In the genomic region with DNA sequence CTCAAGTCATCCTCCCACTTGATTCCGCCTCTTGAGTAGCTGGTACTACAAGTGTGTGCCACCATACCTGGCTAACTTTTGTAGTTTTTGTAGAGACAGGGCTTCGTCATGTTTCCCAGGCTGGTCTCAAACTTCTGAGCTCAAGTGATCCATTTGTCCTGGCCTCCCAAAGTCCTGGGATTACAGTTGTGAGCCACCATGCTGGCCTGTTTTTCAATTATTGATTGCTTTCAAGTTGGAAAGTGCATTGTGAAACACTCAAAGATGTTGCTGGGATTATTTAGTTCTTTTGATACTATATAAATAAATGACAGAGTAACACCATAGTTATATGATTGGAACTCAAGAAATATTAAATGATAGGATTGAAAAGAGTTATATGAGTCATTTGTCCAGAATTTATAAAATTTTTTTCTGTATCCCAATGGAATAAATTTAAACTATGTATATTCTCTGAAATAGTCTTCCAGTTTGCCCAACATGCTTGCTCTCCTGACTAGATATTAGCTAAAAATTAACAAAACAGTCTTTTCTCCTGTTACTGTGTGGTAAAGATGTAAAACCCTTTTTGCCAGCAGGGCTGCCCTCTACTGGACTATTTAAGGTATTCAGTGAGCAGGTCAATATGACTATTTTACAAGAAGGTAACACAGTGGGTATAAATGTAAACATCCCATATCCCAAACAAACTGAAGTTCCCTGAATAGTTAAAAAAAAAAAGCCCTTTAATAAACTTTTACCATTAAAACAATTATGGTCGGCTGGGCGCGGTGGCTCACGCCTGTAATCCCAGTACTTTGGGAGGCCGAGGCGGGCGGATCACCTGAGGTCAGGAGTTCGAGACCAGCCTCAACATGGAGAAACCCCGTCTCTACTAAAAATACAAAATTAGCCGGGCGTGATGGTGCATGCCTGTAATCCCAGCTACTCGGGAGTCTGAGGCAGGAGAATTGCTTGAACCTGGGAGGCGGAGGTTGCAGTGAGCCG, we compare ENCODE assay signal across 1 cellular context.
TF ChIP-seq lines count a peak whose summit lies in the region.

No MANE protein-coding gene starts in this region.

TF ChIP-seq in HepG2, 621 proteins besides CTCF, POLR2A, EP300 and RAD21 (continued from another document and continues in another):
- TF ChIP-seq, protein P1, sequence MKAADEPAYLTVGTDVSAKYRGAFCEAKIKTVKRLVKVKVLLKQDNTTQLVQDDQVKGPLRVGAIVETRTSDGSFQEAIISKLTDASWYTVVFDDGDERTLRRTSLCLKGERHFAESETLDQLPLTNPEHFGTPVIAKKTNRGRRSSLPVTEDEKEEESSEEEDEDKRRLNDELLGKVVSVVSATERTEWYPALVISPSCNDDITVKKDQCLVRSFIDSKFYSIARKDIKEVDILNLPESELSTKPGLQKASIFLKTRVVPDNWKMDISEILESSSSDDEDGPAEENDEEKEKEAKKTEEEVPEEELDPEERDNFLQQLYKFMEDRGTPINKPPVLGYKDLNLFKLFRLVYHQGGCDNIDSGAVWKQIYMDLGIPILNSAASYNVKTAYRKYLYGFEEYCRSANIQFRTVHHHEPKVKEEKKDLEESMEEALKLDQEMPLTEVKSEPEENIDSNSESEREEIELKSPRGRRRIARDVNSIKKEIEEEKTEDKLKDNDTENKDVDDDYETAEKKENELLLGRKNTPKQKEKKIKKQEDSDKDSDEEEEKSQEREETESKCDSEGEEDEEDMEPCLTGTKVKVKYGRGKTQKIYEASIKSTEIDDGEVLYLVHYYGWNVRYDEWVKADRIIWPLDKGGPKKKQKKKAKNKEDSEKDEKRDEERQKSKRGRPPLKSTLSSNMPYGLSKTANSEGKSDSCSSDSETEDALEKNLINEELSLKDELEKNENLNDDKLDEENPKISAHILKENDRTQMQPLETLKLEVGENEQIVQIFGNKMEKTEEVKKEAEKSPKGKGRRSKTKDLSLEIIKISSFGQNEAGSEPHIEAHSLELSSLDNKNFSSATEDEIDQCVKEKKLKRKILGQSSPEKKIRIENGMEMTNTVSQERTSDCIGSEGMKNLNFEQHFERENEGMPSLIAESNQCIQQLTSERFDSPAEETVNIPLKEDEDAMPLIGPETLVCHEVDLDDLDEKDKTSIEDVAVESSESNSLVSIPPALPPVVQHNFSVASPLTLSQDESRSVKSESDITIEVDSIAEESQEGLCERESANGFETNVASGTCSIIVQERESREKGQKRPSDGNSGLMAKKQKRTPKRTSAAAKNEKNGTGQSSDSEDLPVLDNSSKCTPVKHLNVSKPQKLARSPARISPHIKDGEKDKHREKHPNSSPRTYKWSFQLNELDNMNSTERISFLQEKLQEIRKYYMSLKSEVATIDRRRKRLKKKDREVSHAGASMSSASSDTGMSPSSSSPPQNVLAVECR (CRISPR knock-in tag; IDR thresholded peaks at IDR 0.05; ENCODE audit: borderline replicate concordance) = 0 out of 2 replicates have a peak, but pooled peaks have one; percentile 27
- TF ChIP-seq REL (CRISPR knock-in tag; conservative IDR thresholded peaks at IDR 0.05) (no peak), NR2F2 (IDR thresholded peaks at IDR 0.05; ENCODE audit: borderline replicate concordance, low read depth) (no peak), ZNF33B (CRISPR knock-in tag; IDR thresholded peaks at IDR 0.05) (no peak), NR2F6 (IDR thresholded peaks at IDR 0.05) (no peak; the same call in 1 of the 2 replicates), NR2F6 (CRISPR knock-in tag; IDR thresholded peaks at IDR 0.05) (no peak), NONO (IDR thresholded peaks at IDR 0.05) (no peak), NONO (CRISPR knock-in tag; conservative IDR thresholded peaks at IDR 0.05) (peak; percentile 38; the same call in 1 of the 2 replicates), ZSCAN31 (CRISPR knock-in tag; IDR thresholded peaks at IDR 0.05; ENCODE audit: low read depth) (no peak), PAWR (CRISPR knock-in tag; IDR thresholded peaks at IDR 0.05; ENCODE audit: borderline replicate concordance) (no peak), MTF2 (CRISPR knock-in tag; IDR thresholded peaks at IDR 0.05; ENCODE audit: borderline replicate concordance) (no peak), RFXANK (CRISPR knock-in tag; IDR thresholded peaks at IDR 0.05) (no peak), ZMYM4 (CRISPR knock-in tag; IDR thresholded peaks at IDR 0.05) (peak; percentile 55; the same call in 1 of the 2 replicates), ZNF350 (CRISPR knock-in tag; IDR thresholded peaks at IDR 0.05; ENCODE audit: borderline replicate concordance, low read depth) (peak; percentile 28; the same call in 1 of the 2 replicates), TEAD3 (CRISPR knock-in tag; optimal IDR thresholded peaks at IDR 0.05; ENCODE audit: borderline replicate concordance) (peak; percentile 19), ZNF746 (CRISPR knock-in tag; IDR thresholded peaks at IDR 0.05) (no peak), ZNF446 (CRISPR knock-in tag; IDR thresholded peaks at IDR 0.05) (no peak), ZNF605 (CRISPR knock-in tag; IDR thresholded peaks at IDR 0.05) (no peak), SRF (IDR thresholded peaks at IDR 0.05; ENCODE audit: low read depth, low read length) (no peak), EHMT2 (IDR thresholded peaks at IDR 0.05; ENCODE audit: borderline replicate concordance, low read depth, low read length) (no peak), ZNF333 (CRISPR knock-in tag; IDR thresholded peaks at IDR 0.05; ENCODE audit: borderline replicate concordance) (no peak), FOXM1 (CRISPR knock-in tag; IDR thresholded peaks at IDR 0.05) (no peak), ZNF572 (CRISPR knock-in tag; IDR thresholded peaks at IDR 0.05) (no peak), ZNF569 (CRISPR knock-in tag; IDR thresholded peaks at IDR 0.05; ENCODE audit: borderline replicate concordance) (no peak), JUNB (CRISPR knock-in tag; IDR thresholded peaks at IDR 0.05; ENCODE audit: borderline replicate concordance) (no peak), AGO1 (IDR thresholded peaks at IDR 0.05; ENCODE audit: low read depth, low read length, poor library complexity, severe bottlenecking) (no peak), ZNF841 (CRISPR knock-in tag; IDR thresholded peaks at IDR 0.05; ENCODE audit: borderline replicate concordance) (no peak), ZKSCAN8 (CRISPR knock-in tag; IDR thresholded peaks at IDR 0.05; ENCODE audit: borderline replicate concordance) (peak; percentile 81; the same call in 1 of the 2 replicates), NFYC (CRISPR knock-in tag; IDR thresholded peaks at IDR 0.05) (no peak)
- TF ChIP-seq, protein P2, sequence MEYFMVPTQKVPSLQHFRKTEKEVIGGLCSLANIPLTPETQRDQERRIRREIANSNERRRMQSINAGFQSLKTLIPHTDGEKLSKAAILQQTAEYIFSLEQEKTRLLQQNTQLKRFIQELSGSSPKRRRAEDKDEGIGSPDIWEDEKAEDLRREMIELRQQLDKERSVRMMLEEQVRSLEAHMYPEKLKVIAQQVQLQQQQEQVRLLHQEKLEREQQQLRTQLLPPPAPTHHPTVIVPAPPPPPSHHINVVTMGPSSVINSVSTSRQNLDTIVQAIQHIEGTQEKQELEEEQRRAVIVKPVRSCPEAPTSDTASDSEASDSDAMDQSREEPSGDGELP (IDR thresholded peaks at IDR 0.05; ENCODE audit: borderline replicate concordance, low read depth) = no peak
- TF ChIP-seq, protein P3, sequence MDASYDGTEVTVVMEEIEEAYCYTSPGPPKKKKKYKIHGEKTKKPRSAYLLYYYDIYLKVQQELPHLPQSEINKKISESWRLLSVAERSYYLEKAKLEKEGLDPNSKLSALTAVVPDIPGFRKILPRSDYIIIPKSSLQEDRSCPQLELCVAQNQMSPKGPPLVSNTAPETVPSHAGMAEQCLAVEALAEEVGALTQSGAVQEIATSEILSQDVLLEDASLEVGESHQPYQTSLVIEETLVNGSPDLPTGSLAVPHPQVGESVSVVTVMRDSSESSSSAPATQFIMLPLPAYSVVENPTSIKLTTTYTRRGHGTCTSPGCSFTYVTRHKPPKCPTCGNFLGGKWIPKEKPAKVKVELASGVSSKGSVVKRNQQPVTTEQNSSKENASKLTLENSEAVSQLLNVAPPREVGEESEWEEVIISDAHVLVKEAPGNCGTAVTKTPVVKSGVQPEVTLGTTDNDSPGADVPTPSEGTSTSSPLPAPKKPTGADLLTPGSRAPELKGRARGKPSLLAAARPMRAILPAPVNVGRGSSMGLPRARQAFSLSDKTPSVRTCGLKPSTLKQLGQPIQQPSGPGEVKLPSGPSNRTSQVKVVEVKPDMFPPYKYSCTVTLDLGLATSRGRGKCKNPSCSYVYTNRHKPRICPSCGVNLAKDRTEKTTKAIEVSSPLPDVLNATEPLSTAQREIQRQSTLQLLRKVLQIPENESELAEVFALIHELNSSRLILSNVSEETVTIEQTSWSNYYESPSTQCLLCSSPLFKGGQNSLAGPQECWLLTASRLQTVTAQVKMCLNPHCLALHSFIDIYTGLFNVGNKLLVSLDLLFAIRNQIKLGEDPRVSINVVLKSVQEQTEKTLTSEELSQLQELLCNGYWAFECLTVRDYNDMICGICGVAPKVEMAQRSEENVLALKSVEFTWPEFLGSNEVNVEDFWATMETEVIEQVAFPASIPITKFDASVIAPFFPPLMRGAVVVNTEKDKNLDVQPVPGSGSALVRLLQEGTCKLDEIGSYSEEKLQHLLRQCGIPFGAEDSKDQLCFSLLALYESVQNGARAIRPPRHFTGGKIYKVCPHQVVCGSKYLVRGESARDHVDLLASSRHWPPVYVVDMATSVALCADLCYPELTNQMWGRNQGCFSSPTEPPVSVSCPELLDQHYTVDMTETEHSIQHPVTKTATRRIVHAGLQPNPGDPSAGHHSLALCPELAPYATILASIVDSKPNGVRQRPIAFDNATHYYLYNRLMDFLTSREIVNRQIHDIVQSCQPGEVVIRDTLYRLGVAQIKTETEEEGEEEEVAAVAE (CRISPR knock-in tag; IDR thresholded peaks at IDR 0.05; ENCODE audit: borderline replicate concordance) = no peak
- TF ChIP-seq, protein P4, sequence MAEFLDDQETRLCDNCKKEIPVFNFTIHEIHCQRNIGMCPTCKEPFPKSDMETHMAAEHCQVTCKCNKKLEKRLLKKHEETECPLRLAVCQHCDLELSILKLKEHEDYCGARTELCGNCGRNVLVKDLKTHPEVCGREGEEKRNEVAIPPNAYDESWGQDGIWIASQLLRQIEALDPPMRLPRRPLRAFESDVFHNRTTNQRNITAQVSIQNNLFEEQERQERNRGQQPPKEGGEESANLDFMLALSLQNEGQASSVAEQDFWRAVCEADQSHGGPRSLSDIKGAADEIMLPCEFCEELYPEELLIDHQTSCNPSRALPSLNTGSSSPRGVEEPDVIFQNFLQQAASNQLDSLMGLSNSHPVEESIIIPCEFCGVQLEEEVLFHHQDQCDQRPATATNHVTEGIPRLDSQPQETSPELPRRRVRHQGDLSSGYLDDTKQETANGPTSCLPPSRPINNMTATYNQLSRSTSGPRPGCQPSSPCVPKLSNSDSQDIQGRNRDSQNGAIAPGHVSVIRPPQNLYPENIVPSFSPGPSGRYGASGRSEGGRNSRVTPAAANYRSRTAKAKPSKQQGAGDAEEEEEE (CRISPR knock-in tag; IDR thresholded peaks at IDR 0.05; ENCODE audit: borderline replicate concordance) = no peak
- TF ChIP-seq, protein P5, sequence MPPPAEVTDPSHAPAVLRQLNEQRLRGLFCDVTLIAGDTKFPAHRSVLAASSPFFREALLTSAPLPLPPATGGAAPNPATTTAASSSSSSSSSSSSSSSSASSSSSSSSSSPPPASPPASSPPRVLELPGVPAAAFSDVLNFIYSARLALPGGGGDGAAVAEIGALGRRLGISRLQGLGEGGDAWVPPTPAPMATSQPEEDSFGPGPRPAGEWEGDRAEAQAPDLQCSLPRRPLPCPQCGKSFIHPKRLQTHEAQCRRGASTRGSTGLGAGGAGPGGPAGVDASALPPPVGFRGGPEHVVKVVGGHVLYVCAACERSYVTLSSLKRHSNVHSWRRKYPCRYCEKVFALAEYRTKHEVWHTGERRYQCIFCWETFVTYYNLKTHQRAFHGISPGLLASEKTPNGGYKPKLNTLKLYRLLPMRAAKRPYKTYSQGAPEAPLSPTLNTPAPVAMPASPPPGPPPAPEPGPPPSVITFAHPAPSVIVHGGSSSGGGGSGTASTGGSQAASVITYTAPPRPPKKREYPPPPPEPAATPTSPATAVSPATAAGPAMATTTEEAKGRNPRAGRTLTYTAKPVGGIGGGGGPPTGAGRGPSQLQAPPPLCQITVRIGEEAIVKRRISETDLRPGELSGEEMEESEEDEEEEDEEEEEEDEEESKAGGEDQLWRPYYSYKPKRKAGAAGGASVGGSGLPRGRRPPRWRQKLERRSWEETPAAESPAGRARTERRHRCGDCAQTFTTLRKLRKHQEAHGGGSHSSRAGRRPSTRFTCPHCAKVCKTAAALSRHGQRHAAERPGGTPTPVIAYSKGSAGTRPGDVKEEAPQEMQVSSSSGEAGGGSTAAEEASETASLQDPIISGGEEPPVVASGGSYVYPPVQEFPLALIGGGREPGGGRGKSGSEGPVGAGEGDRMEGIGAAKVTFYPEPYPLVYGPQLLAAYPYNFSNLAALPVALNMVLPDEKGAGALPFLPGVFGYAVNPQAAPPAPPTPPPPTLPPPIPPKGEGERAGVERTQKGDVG (CRISPR knock-in tag; IDR thresholded peaks at IDR 0.05; ENCODE audit: borderline replicate concordance) = no peak
- TF ChIP-seq, protein P6, sequence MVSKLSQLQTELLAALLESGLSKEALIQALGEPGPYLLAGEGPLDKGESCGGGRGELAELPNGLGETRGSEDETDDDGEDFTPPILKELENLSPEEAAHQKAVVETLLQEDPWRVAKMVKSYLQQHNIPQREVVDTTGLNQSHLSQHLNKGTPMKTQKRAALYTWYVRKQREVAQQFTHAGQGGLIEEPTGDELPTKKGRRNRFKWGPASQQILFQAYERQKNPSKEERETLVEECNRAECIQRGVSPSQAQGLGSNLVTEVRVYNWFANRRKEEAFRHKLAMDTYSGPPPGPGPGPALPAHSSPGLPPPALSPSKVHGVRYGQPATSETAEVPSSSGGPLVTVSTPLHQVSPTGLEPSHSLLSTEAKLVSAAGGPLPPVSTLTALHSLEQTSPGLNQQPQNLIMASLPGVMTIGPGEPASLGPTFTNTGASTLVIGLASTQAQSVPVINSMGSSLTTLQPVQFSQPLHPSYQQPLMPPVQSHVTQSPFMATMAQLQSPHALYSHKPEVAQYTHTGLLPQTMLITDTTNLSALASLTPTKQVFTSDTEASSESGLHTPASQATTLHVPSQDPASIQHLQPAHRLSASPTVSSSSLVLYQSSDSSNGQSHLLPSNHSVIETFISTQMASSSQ (IDR thresholded peaks at IDR 0.05; ENCODE audit: low read depth) = peak; percentile 81
- TF ChIP-seq, protein P6 (CRISPR knock-in tag; IDR thresholded peaks at IDR 0.05; ENCODE audit: borderline replicate concordance) = peak; percentile 85; the same call in 1 of the 2 replicates
- TF ChIP-seq, protein P7, sequence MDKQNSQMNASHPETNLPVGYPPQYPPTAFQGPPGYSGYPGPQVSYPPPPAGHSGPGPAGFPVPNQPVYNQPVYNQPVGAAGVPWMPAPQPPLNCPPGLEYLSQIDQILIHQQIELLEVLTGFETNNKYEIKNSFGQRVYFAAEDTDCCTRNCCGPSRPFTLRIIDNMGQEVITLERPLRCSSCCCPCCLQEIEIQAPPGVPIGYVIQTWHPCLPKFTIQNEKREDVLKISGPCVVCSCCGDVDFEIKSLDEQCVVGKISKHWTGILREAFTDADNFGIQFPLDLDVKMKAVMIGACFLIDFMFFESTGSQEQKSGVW (CRISPR knock-in tag; IDR thresholded peaks at IDR 0.05; ENCODE audit: borderline replicate concordance) = no peak
